Comparison of ENCODE assay signal across 1 cellular context in the genomic region with DNA sequence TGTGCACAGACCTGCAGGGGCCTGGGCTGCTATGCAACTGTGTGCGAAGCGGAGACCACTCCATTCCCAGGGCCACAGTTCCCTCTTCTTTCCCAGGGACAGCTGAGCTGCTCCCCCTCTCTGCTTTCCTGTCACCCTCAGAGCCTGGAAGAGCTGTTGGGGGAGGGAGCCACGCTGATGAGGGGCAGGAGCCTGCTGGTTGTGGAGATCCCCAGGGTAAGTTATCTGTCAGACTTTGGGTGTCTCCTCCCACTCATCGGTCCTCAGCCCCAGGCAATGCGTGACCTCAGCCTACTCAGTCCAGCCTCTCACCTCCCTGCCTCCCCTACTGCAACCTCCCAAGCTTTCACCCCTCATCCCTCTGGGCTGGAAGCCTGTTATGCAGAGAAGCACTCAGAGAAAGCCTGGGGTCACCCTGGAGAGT.
TF ChIP-seq lines count a peak whose summit lies in the region.

No MANE protein-coding gene starts in this region.

TF ChIP-seq in K562, 482 proteins besides CTCF, POLR2A, EP300 and RAD21 (continued from another document):
- TF ChIP-seq, protein P1, sequence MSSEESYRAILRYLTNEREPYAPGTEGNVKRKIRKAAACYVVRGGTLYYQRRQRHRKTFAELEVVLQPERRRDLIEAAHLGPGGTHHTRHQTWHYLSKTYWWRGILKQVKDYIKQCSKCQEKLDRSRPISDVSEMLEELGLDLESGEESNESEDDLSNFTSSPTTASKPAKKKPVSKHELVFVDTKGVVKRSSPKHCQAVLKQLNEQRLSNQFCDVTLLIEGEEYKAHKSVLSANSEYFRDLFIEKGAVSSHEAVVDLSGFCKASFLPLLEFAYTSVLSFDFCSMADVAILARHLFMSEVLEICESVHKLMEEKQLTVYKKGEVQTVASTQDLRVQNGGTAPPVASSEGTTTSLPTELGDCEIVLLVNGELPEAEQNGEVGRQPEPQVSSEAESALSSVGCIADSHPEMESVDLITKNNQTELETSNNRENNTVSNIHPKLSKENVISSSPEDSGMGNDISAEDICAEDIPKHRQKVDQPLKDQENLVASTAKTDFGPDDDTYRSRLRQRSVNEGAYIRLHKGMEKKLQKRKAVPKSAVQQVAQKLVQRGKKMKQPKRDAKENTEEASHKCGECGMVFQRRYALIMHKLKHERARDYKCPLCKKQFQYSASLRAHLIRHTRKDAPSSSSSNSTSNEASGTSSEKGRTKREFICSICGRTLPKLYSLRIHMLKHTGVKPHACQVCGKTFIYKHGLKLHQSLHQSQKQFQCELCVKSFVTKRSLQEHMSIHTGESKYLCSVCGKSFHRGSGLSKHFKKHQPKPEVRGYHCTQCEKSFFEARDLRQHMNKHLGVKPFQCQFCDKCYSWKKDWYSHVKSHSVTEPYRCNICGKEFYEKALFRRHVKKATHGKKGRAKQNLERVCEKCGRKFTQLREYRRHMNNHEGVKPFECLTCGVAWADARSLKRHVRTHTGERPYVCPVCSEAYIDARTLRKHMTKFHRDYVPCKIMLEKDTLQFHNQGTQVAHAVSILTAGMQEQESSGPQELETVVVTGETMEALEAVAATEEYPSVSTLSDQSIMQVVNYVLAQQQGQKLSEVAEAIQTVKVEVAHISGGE (CRISPR knock-in tag; IDR thresholded peaks at IDR 0.05): no peak
- TF ChIP-seq, protein P2, sequence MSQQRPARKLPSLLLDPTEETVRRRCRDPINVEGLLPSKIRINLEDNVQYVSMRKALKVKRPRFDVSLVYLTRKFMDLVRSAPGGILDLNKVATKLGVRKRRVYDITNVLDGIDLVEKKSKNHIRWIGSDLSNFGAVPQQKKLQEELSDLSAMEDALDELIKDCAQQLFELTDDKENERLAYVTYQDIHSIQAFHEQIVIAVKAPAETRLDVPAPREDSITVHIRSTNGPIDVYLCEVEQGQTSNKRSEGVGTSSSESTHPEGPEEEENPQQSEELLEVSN (IDR thresholded peaks at IDR 0.05; ENCODE audit: borderline replicate concordance in 1 of 2, extremely low read depth in 1 of 2, insufficient read depth in 1 of 2, insufficient read length in 1 of 2, low read depth in 1 of 2, low read length in 1 of 2, poor library complexity in 1 of 2, severe bottlenecking in 1 of 2): peak in 1 of 2 experiments; percentile 33
- no peak for TF ChIP-seq ZNF75A (CRISPR knock-in tag; IDR thresholded peaks at IDR 0.05)
- no peak for TF ChIP-seq ZBTB8A (IDR thresholded peaks at IDR 0.05; ENCODE audit: partially characterized antibody)
